In genomic region chr16:10896165-10896564, GRCh38 we compare ENCODE assay signal across 20 cellular contexts.
"Had no signal": no experiment of that assay in that cellular context is flagged by ENCODE, and none has a peak within 500 bp of the region (broad histone marks: within the 10 kb centered on the region; RNA-seq: fewer than 3 reads in every experiment).

No MANE protein-coding gene starts in this region.

- H3K36me3 Mint-ChIP-seq: brain; naive thymus-derived CD8-positive, alpha-beta T cell; type B pancreatic cell had no signal

- H3K9me3 Mint-ChIP-seq: activated naive CD8-positive, alpha-beta T cell treated with anti-CD3 and anti-CD28 coated beads, Interleukin-2, amount 10 ng/mL, durations not matched to agents 7 days and 5 days; activated T-helper 1 cell treated with anti-CD3 and anti-CD28 coated beads, Interleukin-12 subunit alpha, Interleukin-12 subunit beta, Interleukin-2, Interleukin-4 antibody, amounts not matched to agents 30 ng/mL and 10 ng/mL and 1 ng/mL, durations not matched to agents 14 hours and 24 hours and 36 hours; stimulated activated naive CD8-positive, alpha-beta T cell treated with anti-CD3 and anti-CD28 coated beads, Interleukin-15, amount 100 ng/mL, for 72 hours had no signal

- H3K4me1 Mint-ChIP-seq: activated naive CD8-positive, alpha-beta T cell treated with anti-CD3 and anti-CD28 coated beads, Interleukin-2, amount 10 ng/mL, durations not matched to agents 7 days and 5 days; brain; stimulated activated naive CD8-positive, alpha-beta T cell treated with anti-CD3 and anti-CD28 coated beads, Interleukin-15, amount 100 ng/mL, for 72 hours had no signal

- H3K4me3 ChIP-seq: coronary artery, left ventricle myocardium inferior, mucosa of descending colon had no signal

- H3K27ac Mint-ChIP-seq: activated naive CD8-positive, alpha-beta T cell treated with anti-CD3 and anti-CD28 coated beads, Interleukin-2, amount 10 ng/mL, durations not matched to agents 7 days and 5 days; activated T-helper 1 cell treated with anti-CD3 and anti-CD28 coated beads, Interleukin-12 subunit alpha, Interleukin-12 subunit beta, Interleukin-2, Interleukin-4 antibody, amounts not matched to agents 30 ng/mL and 10 ng/mL and 1 ng/mL, durations not matched to agents 14 hours and 24 hours and 36 hours; brain; stimulated activated naive CD8-positive, alpha-beta T cell treated with anti-CD3 and anti-CD28 coated beads, Interleukin-15, amount 100 ng/mL, for 72 hours; type B pancreatic cell had no signal

- H3K27me3 ChIP-seq: neutrophil had no signal

- H3K36me3 ChIP-seq: neutrophil had no signal

- FAIRE-seq: kidney had no signal

- H3K9me3 ChIP-seq: left ventricle myocardium inferior, mucosa of descending colon, neutrophil had no signal

- DNase-seq: activated CD4-positive, CD25-positive, alpha-beta regulatory T cell treated with anti-CD3 and anti-CD28 coated beads, Interleukin-2, amount 50 U/mL, for 72 hours; activated naive CD4-positive, alpha-beta T cell; activated naive CD8-positive, alpha-beta T cell treated with anti-CD3 and anti-CD28 coated beads, Interleukin-2, amount 10 ng/mL, durations not matched to agents 7 days and 5 days; central memory CD4-positive, alpha-beta T cell; effector memory CD4-positive, alpha-beta T cell; foreskin fibroblast; glutamatergic neuron; kidney; left ventricle myocardium inferior; mucosa of descending colon; naive thymus-derived CD8-positive, alpha-beta T cell; stimulated activated CD4-positive, alpha-beta T cell treated with anti-CD3 and anti-CD28 coated beads, Interleukin-15, amount 100 ng/mL, for 24 hours; stimulated activated CD4-positive, alpha-beta T cell treated with anti-CD3 and anti-CD28 coated beads, Interleukin-4, amount 100 ng/mL, for 1 hour; stimulated activated naive CD8-positive, alpha-beta T cell treated with anti-CD3 and anti-CD28 coated beads, Interleukin-15, amount 100 ng/mL, for 72 hours; T-helper 9 cell had no signal

- H3K27ac ChIP-seq: coronary artery, left ventricle myocardium inferior, neutrophil had no signal

- ATAC-seq: mucosa of descending colon; naive thymus-derived CD8-positive, alpha-beta T cell; stimulated activated naive CD8-positive, alpha-beta T cell treated with anti-CD3 and anti-CD28 coated beads, Interleukin-15, amount 100 ng/mL, for 72 hours had no signal

- H3K4me3 Mint-ChIP-seq: activated naive CD8-positive, alpha-beta T cell treated with anti-CD3 and anti-CD28 coated beads, Interleukin-2, amount 10 ng/mL, durations not matched to agents 7 days and 5 days; activated T-helper 1 cell treated with anti-CD3 and anti-CD28 coated beads, Interleukin-12 subunit alpha, Interleukin-12 subunit beta, Interleukin-2, Interleukin-4 antibody, amounts not matched to agents 30 ng/mL and 10 ng/mL and 1 ng/mL, durations not matched to agents 14 hours and 24 hours and 36 hours; stimulated activated naive CD8-positive, alpha-beta T cell treated with anti-CD3 and anti-CD28 coated beads, Interleukin-15, amount 100 ng/mL, for 72 hours; type B pancreatic cell had no signal
